In the genomic region with DNA sequence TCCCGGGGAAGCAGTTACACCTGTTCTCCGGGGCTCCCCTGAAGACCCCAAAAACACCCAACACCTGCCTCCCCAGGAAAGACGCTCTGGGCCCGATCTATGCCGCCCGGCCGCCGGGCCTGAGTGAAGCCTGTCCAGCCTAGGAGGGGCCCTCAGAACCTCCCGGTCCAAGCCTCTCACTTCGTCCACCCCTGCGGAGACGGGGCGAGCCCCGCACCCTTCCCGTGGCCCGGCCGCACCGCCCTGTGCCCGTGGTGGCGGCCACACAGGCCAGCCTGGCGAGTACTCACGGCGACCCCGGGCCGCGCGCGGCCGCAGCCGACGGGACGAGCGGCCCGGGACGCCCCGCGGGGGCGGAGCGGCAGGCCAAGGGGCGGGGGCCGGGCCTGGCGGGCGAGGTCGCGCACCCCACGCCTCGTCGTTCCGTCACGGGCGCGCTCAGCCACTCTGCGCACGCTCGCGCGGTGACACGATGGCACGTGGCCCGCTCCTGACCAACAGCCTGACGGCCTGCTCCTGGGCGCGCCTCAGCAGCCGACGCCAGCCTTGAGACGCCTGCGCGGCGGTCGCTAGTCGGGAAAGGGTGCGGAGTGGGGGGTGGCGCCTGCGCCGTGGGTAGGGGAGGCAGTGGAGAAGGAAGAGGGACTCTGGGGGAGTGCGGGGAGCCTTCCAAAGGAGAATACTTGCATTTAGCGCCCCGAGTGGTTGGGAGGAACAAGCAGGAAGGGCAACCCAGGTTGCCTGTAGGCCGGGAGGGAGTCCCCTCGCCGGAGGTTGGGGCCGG, we compare ENCODE assay signal across 8 cellular contexts. TPM values are rescaled to one million over a fixed set of nuclear protein-coding genes. Genes with fewer than 3 reads are reported as not detected.
A peak's percentile ranks its signal among the peaks of the same experiment; 100 is the strongest.
DNase-seq lines count a peak whose midpoint lies in the region; ATAC-seq and TF ChIP-seq lines count a peak whose summit lies in the region.

A gene with protein sequence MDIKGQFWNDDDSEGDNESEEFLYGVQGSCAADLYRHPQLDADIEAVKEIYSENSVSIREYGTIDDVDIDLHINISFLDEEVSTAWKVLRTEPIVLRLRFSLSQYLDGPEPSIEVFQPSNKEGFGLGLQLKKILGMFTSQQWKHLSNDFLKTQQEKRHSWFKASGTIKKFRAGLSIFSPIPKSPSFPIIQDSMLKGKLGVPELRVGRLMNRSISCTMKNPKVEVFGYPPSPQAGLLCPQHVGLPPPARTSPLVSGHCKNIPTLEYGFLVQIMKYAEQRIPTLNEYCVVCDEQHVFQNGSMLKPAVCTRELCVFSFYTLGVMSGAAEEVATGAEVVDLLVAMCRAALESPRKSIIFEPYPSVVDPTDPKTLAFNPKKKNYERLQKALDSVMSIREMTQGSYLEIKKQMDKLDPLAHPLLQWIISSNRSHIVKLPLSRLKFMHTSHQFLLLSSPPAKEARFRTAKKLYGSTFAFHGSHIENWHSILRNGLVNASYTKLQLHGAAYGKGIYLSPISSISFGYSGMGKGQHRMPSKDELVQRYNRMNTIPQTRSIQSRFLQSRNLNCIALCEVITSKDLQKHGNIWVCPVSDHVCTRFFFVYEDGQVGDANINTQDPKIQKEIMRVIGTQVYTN (minus strand): TSS at position 342 of the 784 bp plus-strand sequence. CDS start 5,077 bp downstream, outside the sequence.

- no peaks in the 10 kb centered on the region for H3K9me3 Mint-ChIP-seq in type B pancreatic cell

- peak within 1 kb of the TSS; percentile 39 for H3K27ac ChIP-seq in adipose tissue (ENCODE audit: low read depth, low read length)

- WGBS in adipose tissue, 3 donors: 0 to 1% (median 1%) methylated on average over 57 to 82 of the region's 82 CpGs

- TF ChIP-seq CTCF in GM12872 (IDR thresholded peaks at IDR 0.05; ENCODE audit: insufficient read depth, low read depth, low read length) (peak; percentile 69), type B pancreatic cell (conservative IDR thresholded peaks at IDR 0.05) (peak; percentile 78)

- H3K27ac Mint-ChIP-seq in type B pancreatic cell: peak within 1 kb of the TSS; percentile 94

- ATAC-seq in HG02678 (IDR thresholded peaks at IDR 0.05; ENCODE audit: unreplicated experiment): peak; percentile 96

- DNase-seq in NCI-H1417 (lab: John Stamatoyannopoulos, UW) (peak; percentile 93 to 100 (median 99)), SW480 (ENCODE audit: low spot score) (peak; percentile 98), cardiac septum (ENCODE audit: low spot score) (peak; percentile 99), pons (ENCODE audit: low spot score) (peak; percentile 98), type B pancreatic cell (ENCODE audit: extremely low spot score, unreplicated experiment) (peak; percentile 98)

- H3K36me3 Mint-ChIP-seq in type B pancreatic cell: peaks cover 4% of the 10 kb centered on the region

- peaks cover 16% of the 10 kb centered on the region for H3K4me1 Mint-ChIP-seq in type B pancreatic cell (ENCODE audit: unreplicated experiment)

- peak within 1 kb of the TSS; percentile 94 for H3K4me3 Mint-ChIP-seq in type B pancreatic cell

- peaks cover 18% of the 10 kb centered on the region for H3K27me3 Mint-ChIP-seq in type B pancreatic cell

- intact Hi-C loops in cardiac septum (cut with DNase I): loop anchor here (1.0 kb wide), 2 partner anchors 41 to 73 kb away; a partner anchor contains a TSS

RNA-seq across cellular contexts. Expression of the gene that starts here (rescaled TPM):
- polyA plus RNA-seq in adipose tissue: 10 to 100 TPM; 38.7 to 63.7 (median 43.4) TPM
- total RNA-seq in cardiac septum (34.6 TPM), type B pancreatic cell (ENCODE audit: low replicate concordance) (74.6 and 97.5 TPM in 2 replicates)

Comparison
In these comparisons a context has a peak if more than half of its experiments do, and no peak if none do; other contexts are left out.
1. Peak in every context shown above with its lines: DNase-seq, ATAC-seq and H3K27ac ChIP-seq.